10 cellular contexts compared by ENCODE assay signal in genomic region chr11:18720086-18720810, GRCh38. TPM values are rescaled to one million over a fixed set of nuclear protein-coding genes. Genes with fewer than 3 reads are reported as not detected.
DNase-seq lines count a peak whose midpoint lies in the region; ATAC-seq, FAIRE-seq and TF ChIP-seq lines count a peak whose summit lies in the region.
"Had no signal": no experiment of that assay in that cellular context is flagged by ENCODE, and none has a peak within 500 bp of the region (broad histone marks: within the 10 kb centered on the region; RNA-seq: fewer than 3 reads in every experiment).

No MANE protein-coding gene starts in this region.

- H3K36me3 ChIP-seq in breast epithelium (no peaks in the 10 kb centered on the region), keratinocyte (ENCODE audit: control insufficient read depth in 2 of 2, extremely low read depth in 1 of 2, insufficient read depth in 2 of 2, low read length in 2 of 2) (no peaks in the 10 kb centered on the region), thoracic aorta (no peaks in the 10 kb centered on the region), gastroesophageal sphincter (no peaks in the 10 kb centered on the region)

- TF ChIP-seq POLR2A in breast epithelium (IDR thresholded peaks at IDR 0.05), result no peak
- TF ChIP-seq POLR2A in gastroesophageal sphincter (IDR thresholded peaks at IDR 0.05), result no peak

- H3K4me3 ChIP-seq in breast epithelium (peak overlapping the region; percentile 49 to 69 (median 69)), keratinocyte (ENCODE audit: control insufficient read depth in 2 of 3, extremely low read depth in 1 of 3, insufficient read depth in 2 of 3, low read depth in 1 of 3, low read length in 3 of 3) (no peak overlapping the region), thoracic aorta (peak overlapping the region; percentile 76), gastroesophageal sphincter (peak overlapping the region in 1 of 2 donors; percentile 59)

- POLR2A ChIA-PET in MCF 10A (lab: Yijun Ruan, JAX), result interaction anchor here (1.1 kb wide), 1 partner anchor 87 kb away, joined by 6 read pairs; no protein-coding TSS in a partner anchor
- POLR2A ChIA-PET in activated naive CD8-positive, alpha-beta T cell treated with anti-CD3 and anti-CD28 coated beads, Interleukin-2, amount 10 ng/mL, durations not matched to agents 7 days and 5 days (lab: Charles Lee), result interaction anchor here (1.0 kb wide), 1 partner anchor 326 kb away, joined by 3 read pairs; the partner anchor contains the start of gene LDHA

- no peaks in the 10 kb centered on the region for H3K79me2 ChIP-seq in keratinocyte (ENCODE audit: control insufficient read depth, insufficient read depth, low read length)

- H3K9me3 ChIP-seq in breast epithelium (no peaks in the 10 kb centered on the region), keratinocyte (ENCODE audit: control insufficient read depth, low read depth, low read length) (no peaks in the 10 kb centered on the region), thoracic aorta (no peaks in the 10 kb centered on the region), gastroesophageal sphincter (no peaks in the 10 kb centered on the region)

- no peak for FAIRE-seq in keratinocyte (lab: Jason Lieb, UNC)
- FAIRE-seq: TTC549 had no signal

- H3K4me2 ChIP-seq in keratinocyte (ENCODE audit: control insufficient read depth, extremely low read depth, insufficient read depth, low read depth, low read length), result peak overlapping the region; percentile 94

- H3K27me3 Mint-ChIP-seq in MCF 10A (ENCODE audit: insufficient read depth, unreplicated experiment), result peaks cover 44% of the 10 kb centered on the region
- peaks cover 6% of the 10 kb centered on the region for H3K27me3 Mint-ChIP-seq in activated naive CD8-positive, alpha-beta T cell treated with anti-CD3 and anti-CD28 coated beads, Interleukin-2, amount 10 ng/mL, durations not matched to agents 7 days and 5 days

- H3K4me1 Mint-ChIP-seq in MCF 10A (ENCODE audit: insufficient read depth, unreplicated experiment), result no peaks in the 10 kb centered on the region
- peaks cover 6% of the 10 kb centered on the region for H3K4me1 Mint-ChIP-seq in activated naive CD8-positive, alpha-beta T cell treated with anti-CD3 and anti-CD28 coated beads, Interleukin-2, amount 10 ng/mL, durations not matched to agents 7 days and 5 days

- no TSS peak for BruUV-seq in MCF 10A (replicated peaks; lab: Mats Ljungman, UMichigan)

- DNase-seq in breast epithelium (ENCODE audit: low spot score in 2 of 2) (no peak), MCF 10A (ENCODE audit: unreplicated experiment) (no peak), keratinocyte (ENCODE audit: low read depth, low spot score) (no peak), thoracic aorta (ENCODE audit: low spot score) (no peak), 8988T (no peak), NCI-H526 treated with DMSO at 0.1 percent for 48 hours (lab: John Stamatoyannopoulos, UW) (no peak)
- no peak for DNase-seq in activated naive CD8-positive, alpha-beta T cell treated with anti-CD3 and anti-CD28 coated beads, Interleukin-2, amount 10 ng/mL, durations not matched to agents 7 days and 5 days
- DNase-seq: DND-41 had no signal

- no peaks in the 10 kb centered on the region for H3K4me1 ChIP-seq in breast epithelium
- H3K4me1 ChIP-seq in keratinocyte (ENCODE audit: control insufficient read depth, extremely low read depth, insufficient read depth, low read length), result peaks cover 23% of the 10 kb centered on the region
- peaks cover 0 to 7% of the 10 kb centered on the region in 2 donors for H3K4me1 ChIP-seq in thoracic aorta (ENCODE audit: control insufficient read depth in 1 of 2, low read depth in 2 of 2)
- H3K4me1 ChIP-seq in gastroesophageal sphincter, result peaks cover 0 to 22% (median 0%) of the 10 kb centered on the region in 3 donors

- no peak overlapping the region for H3K27ac Mint-ChIP-seq in MCF 10A (ENCODE audit: low read depth, unreplicated experiment)
- H3K27ac Mint-ChIP-seq in activated naive CD8-positive, alpha-beta T cell treated with anti-CD3 and anti-CD28 coated beads, Interleukin-2, amount 10 ng/mL, durations not matched to agents 7 days and 5 days, result no peak overlapping the region

- H3K9me3 Mint-ChIP-seq in MCF 10A (ENCODE audit: unreplicated experiment), result no peaks in the 10 kb centered on the region
- H3K9me3 Mint-ChIP-seq in activated naive CD8-positive, alpha-beta T cell treated with anti-CD3 and anti-CD28 coated beads, Interleukin-2, amount 10 ng/mL, durations not matched to agents 7 days and 5 days, result no peaks in the 10 kb centered on the region

- no peak overlapping the region for H3K9ac ChIP-seq in keratinocyte (ENCODE audit: control insufficient read depth, extremely low read depth, insufficient read depth, low read length)

- intact Hi-C loops in breast epithelium (cut with DNase I; ENCODE audit: low total_unique reads), result no loop called here
- intact Hi-C loops in MCF 10A (cut with micrococcal nuclease), result no loop called here

- H3K27ac ChIP-seq in breast epithelium, result peak overlapping the region; percentile 71 to 85
- peak overlapping the region; percentile 4 for H3K27ac ChIP-seq in keratinocyte (ENCODE audit: control insufficient read depth, insufficient read depth, low read length)
- peak overlapping the region; percentile 67 to 71 for H3K27ac ChIP-seq in thoracic aorta
- peak overlapping the region in 2 of 4 donors; percentile 80 to 81 for H3K27ac ChIP-seq in gastroesophageal sphincter

- H3K36me3 Mint-ChIP-seq in MCF 10A (ENCODE audit: insufficient read depth, unreplicated experiment), result peaks cover 6% of the 10 kb centered on the region
- H3K36me3 Mint-ChIP-seq in activated naive CD8-positive, alpha-beta T cell treated with anti-CD3 and anti-CD28 coated beads, Interleukin-2, amount 10 ng/mL, durations not matched to agents 7 days and 5 days, result no peaks in the 10 kb centered on the region

- no peaks in the 10 kb centered on the region for H3K27me3 ChIP-seq in breast epithelium
- H3K27me3 ChIP-seq in keratinocyte (ENCODE audit: control insufficient read depth, extremely low read depth, insufficient read depth, low read length), result no peaks in the 10 kb centered on the region
- no peaks in the 10 kb centered on the region for H3K27me3 ChIP-seq in thoracic aorta (replicated peaks; ENCODE audit: insufficient read depth)
- no peaks in the 10 kb centered on the region for H3K27me3 ChIP-seq in gastroesophageal sphincter

- no peak for ATAC-seq in activated naive CD8-positive, alpha-beta T cell treated with anti-CD3 and anti-CD28 coated beads, Interleukin-2, amount 10 ng/mL, durations not matched to agents 7 days and 5 days (ENCODE audit: low read depth)
- no peak for ATAC-seq in thoracic aorta (ENCODE audit: insufficient number of reproducible peaks, low FRiP score, low read depth)
- no peak for ATAC-seq in gastroesophageal sphincter

- TF ChIP-seq EP300 in gastroesophageal sphincter (IDR thresholded peaks at IDR 0.05), result no peak

- no peaks in the 10 kb centered on the region for H4K20me1 ChIP-seq in keratinocyte (ENCODE audit: control insufficient read depth, extremely low read depth, insufficient read depth, low read length)

- dilution Hi-C loops in keratinocyte (cut with MboI; ENCODE audit: extremely low pct_ligation_motif_present, low sequenced_read_pairs), result no loop called here

- no peak overlapping the region for H3K4me3 Mint-ChIP-seq in MCF 10A (ENCODE audit: unreplicated experiment)
- H3K4me3 Mint-ChIP-seq in activated naive CD8-positive, alpha-beta T cell treated with anti-CD3 and anti-CD28 coated beads, Interleukin-2, amount 10 ng/mL, durations not matched to agents 7 days and 5 days, result peak overlapping the region; percentile 93

- CTCF ChIA-PET in MCF 10A (lab: Yijun Ruan, JAX), result interaction anchor here (0.5 to 4.4 kb wide), 4 partner anchors 11 to 834 kb away, joined by 3 to 26 read pairs (median 4); no protein-coding TSS in a partner anchor

- H2AFZ ChIP-seq in keratinocyte (ENCODE audit: control insufficient read depth, low read length), result peak overlapping the region; percentile 41

- TF ChIP-seq CTCF in breast epithelium (IDR thresholded peaks at IDR 0.05) (no peak), MCF 10A (IDR thresholded peaks at IDR 0.05; ENCODE audit: unreplicated experiment) (no peak), keratinocyte (optimal IDR thresholded peaks at IDR 0.05 in 1 of 3, IDR thresholded peaks at IDR 0.05 in 1 of 3, conservative IDR thresholded peaks at IDR 0.05 in 1 of 3; ENCODE audit: extremely low read depth in 1 of 3, insufficient read depth in 2 of 3, low read length in 3 of 3) (no peak), thoracic aorta (IDR thresholded peaks at IDR 0.05) (no peak), gastroesophageal sphincter (IDR thresholded peaks at IDR 0.05) (no peak)

- WGBS in gastroesophageal sphincter (ENCODE audit: low coverage in 1 of 2), 2 donors, result 54 to 75% methylated on average over 2 to 4 of the region's 5 CpGs

- H3K9me1 ChIP-seq in keratinocyte (ENCODE audit: control insufficient read depth, extremely low read depth, insufficient read depth, low read length), result no peaks in the 10 kb centered on the region

RNA-seq across cellular contexts. Expression of gene IGSF22, which starts 5.7 kb away (rescaled TPM):
- total RNA-seq in breast epithelium (under 1 TPM in 2 of 3 donors, not detected in 1; 0.44 to 0.66 TPM), MCF 10A (2022) (not detected in 2 replicates), thoracic aorta (under 1 TPM in 1 of 2 donors, not detected in 1; 0.21 TPM), gastroesophageal sphincter (under 1 TPM in 1 of 4 donors, not detected in 3; 0.13 TPM)
- 1 to 10 TPM; 2.5 TPM for total RNA-seq in activated naive CD8-positive, alpha-beta T cell treated with anti-CD3 and anti-CD28 coated beads, Interleukin-2, amount 10 ng/mL, durations not matched to agents 7 days and 5 days
- polyA plus RNA-seq in keratinocyte, result 0.01 to 0.05 TPM (median 0.03 TPM) in 3 replicates
- 1.3 TPM for polyA plus RNA-seq in keratinocyte (2011; ENCODE audit: low read depth)
- 0.09 TPM in 2 replicates for polyA plus RNA-seq in keratinocyte (2011; cell fraction: cytosol; rRNA removed)
- 0.05 TPM in 1 of 2 replicates, not detected in the other for polyA plus RNA-seq in keratinocyte (2011; cell fraction: nucleus; rRNA removed)
- polyA plus RNA-seq in keratinocyte (2012; ENCODE audit: low replicate concordance), result 0.03 and 3.5 TPM in 2 replicates
- polyA minus RNA-seq in keratinocyte, result not detected in 3 replicates
- polyA minus RNA-seq in keratinocyte (2011; cell fraction: cytosol; rRNA and poly(A)+ RNA removed), result not detected
- 0.11 TPM in 1 of 2 replicates, not detected in the other for polyA minus RNA-seq in keratinocyte (2011; cell fraction: nucleus; rRNA and poly(A)+ RNA removed)

RNA-seq across cellular contexts. Expression of gene TMEM86A, which starts 21.7 kb away (rescaled TPM):
- total RNA-seq in breast epithelium, result 10 to 100 TPM in 2 of 3 donors, 1 to 10 TPM in 1; 9.9 to 16.7 (median 12.7) TPM
- 0.30 and 0.49 TPM in 2 replicates for total RNA-seq in MCF 10A (2022)
- total RNA-seq in activated naive CD8-positive, alpha-beta T cell treated with anti-CD3 and anti-CD28 coated beads, Interleukin-2, amount 10 ng/mL, durations not matched to agents 7 days and 5 days, result 1 to 10 TPM; 1.4 to 1.7 TPM
- 2.5 to 10.5 TPM (median 2.5 TPM) in 3 replicates for polyA plus RNA-seq in keratinocyte
- 15.3 TPM for polyA plus RNA-seq in keratinocyte (2011; ENCODE audit: low read depth)
- polyA plus RNA-seq in keratinocyte (2011; cell fraction: cytosol; rRNA removed), result 3.7 and 4.2 TPM in 2 replicates
- 14.5 and 16.5 TPM in 2 replicates for polyA plus RNA-seq in keratinocyte (2011; cell fraction: nucleus; rRNA removed)
- polyA plus RNA-seq in keratinocyte (2012; ENCODE audit: low replicate concordance), result 3.4 and 38.7 TPM in 2 replicates
- 5.6 to 24.9 TPM (median 19.8 TPM) in 3 replicates for polyA minus RNA-seq in keratinocyte
- 6.5 TPM for polyA minus RNA-seq in keratinocyte (2011; cell fraction: cytosol; rRNA and poly(A)+ RNA removed)
- 20.2 and 21.9 TPM in 2 replicates for polyA minus RNA-seq in keratinocyte (2011; cell fraction: nucleus; rRNA and poly(A)+ RNA removed)
- total RNA-seq in thoracic aorta, result 1 to 10 TPM; 5.3 to 8.3 TPM
- total RNA-seq in gastroesophageal sphincter, result 1 to 10 TPM; 2.6 to 5.5 (median 3.1) TPM

Comparison
In these comparisons a context has a peak if more than half of its experiments do, and no peak if none do; other contexts are left out.
1. H3K4me3 ChIP-seq: peak in breast epithelium (3 of 3) and thoracic aorta (single experiment); none in keratinocyte (0 of 3).